Comparison of ENCODE assay signal across 33 cellular contexts in the genomic region with DNA sequence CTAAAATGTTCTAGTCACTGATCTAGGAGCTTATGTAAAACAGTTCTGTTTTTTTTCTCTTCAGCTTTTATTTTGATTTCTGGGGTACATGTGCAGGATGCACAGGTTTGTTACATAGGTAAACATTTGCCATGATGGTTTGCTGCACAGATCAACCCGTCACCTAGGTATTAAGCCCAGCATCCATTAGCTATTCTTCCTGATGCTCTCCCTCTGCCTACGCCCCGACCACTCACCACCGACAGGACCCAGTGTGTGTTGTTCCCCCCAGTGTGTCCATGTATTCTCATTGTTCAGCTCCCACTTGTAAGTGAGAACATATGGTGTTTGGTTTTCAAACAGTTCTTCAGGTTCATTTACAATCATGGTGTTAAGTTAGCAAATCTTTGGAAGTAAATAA.
"Had no signal": no experiment of that assay in that cellular context is flagged by ENCODE, and none has a peak within 500 bp of the region (broad histone marks: within the 10 kb centered on the region; RNA-seq: fewer than 3 reads in every experiment).

No MANE protein-coding gene starts in this region.

- FAIRE-seq: colon, endothelial cell of umbilical vein had no signal

- H3K4me3 ChIP-seq: adrenal gland, body of pancreas, esophagus squamous epithelium, gastroesophageal sphincter, heart right ventricle, hepatocyte had no signal

- H3K79me2 ChIP-seq: hepatocyte had no signal

- H3K27me3 ChIP-seq: adrenal gland, body of pancreas, esophagus squamous epithelium, gastroesophageal sphincter, heart right ventricle, hepatocyte had no signal

- H3K4me3 Mint-ChIP-seq: activated B cell treated with CpG ODN at 0.5 μM for 24 hours; activated CD8-positive, alpha-beta T cell treated with anti-CD3 and anti-CD28 coated beads for 36 hours; activated naive CD4-positive, alpha-beta T cell treated with anti-CD3 and anti-CD28 coated beads, Interleukin-2, amount 50 U/mL, for 24 hours; activated naive CD8-positive, alpha-beta T cell treated with anti-CD3 and anti-CD28 coated beads for 36 hours; activated naive CD8-positive, alpha-beta T cell treated with anti-CD3 and anti-CD28 coated beads, Interleukin-2, amount 50 U/mL, for 24 hours; activated T-cell treated with anti-CD3 and anti-CD28 coated beads, Interleukin-2, amount 50 U/mL, for 4 hours; activated T-helper 17 cell treated with anti-CD3 and anti-CD28 coated beads, Interleukin-2, amount 50 U/mL, for 72 hours; T-helper 2 cell treated with Interferon-gamma antibody and Interleukin-4, amounts not matched to agents 5 μg/mL and 100 μg/mL, for 36 hours had no signal

- H3K4me2 ChIP-seq: hepatocyte had no signal

- H2AFZ ChIP-seq: hepatocyte had no signal

- H3K36me3 Mint-ChIP-seq: activated naive CD4-positive, alpha-beta T cell treated with anti-CD3 and anti-CD28 coated beads, Interleukin-2, amount 50 U/mL, for 24 hours; activated naive CD8-positive, alpha-beta T cell treated with anti-CD3 and anti-CD28 coated beads for 36 hours had no signal

- ATAC-seq: activated CD4-positive, CD25-positive, alpha-beta regulatory T cell treated with anti-CD3 and anti-CD28 coated beads, Interleukin-2, amount 50 U/mL, for 24 hours; activated CD8-positive, alpha-beta T cell treated with anti-CD3 and anti-CD28 coated beads for 36 hours; activated naive CD8-positive, alpha-beta T cell treated with anti-CD3 and anti-CD28 coated beads, Interleukin-2, amount 50 U/mL, for 24 hours; activated T-cell treated with anti-CD3 and anti-CD28 coated beads, Interleukin-2, amount 50 U/mL, for 4 hours; activated T-helper 17 cell treated with anti-CD3 and anti-CD28 coated beads, Interleukin-2, amount 50 U/mL, for 72 hours; body of pancreas; gastroesophageal sphincter; heart right ventricle had no signal

- DNase-seq: activated B cell treated with CpG ODN at 0.5 μM for 24 hours; activated CD4-positive, alpha-beta T cell treated with anti-CD3 and anti-CD28 coated beads for 48 hours; activated CD4-positive, alpha-beta T cell treated with anti-CD3 and anti-CD28 coated beads, Interleukin-2, amount 50 U/mL, for 1 hour; activated CD4-positive, alpha-beta T cell treated with anti-CD3 and anti-CD28 coated beads, Interleukin-2, amount 50 U/mL, for 48 hours; activated CD8-positive, alpha-beta memory T cell treated with anti-CD3 and anti-CD28 coated beads for 24 hours; activated CD8-positive, alpha-beta T cell treated with anti-CD3 and anti-CD28 coated beads for 36 hours; activated effector memory CD4-positive, alpha-beta T cell treated with Interleukin-2 at 50 U/mL for 16 hours; activated gamma-delta T cell treated with Interleukin-2 at 50 U/mL for 16 hours; activated naive CD4-positive, alpha-beta T cell treated with Interleukin-2 at 50 U/mL for 16 hours; activated naive CD8-positive, alpha-beta T cell treated with anti-CD3 and anti-CD28 coated beads for 36 hours; activated naive CD8-positive, alpha-beta T cell treated with anti-CD3 and anti-CD28 coated beads, Interleukin-2, amount 50 U/mL, for 24 hours; activated T-cell treated with anti-CD3 and anti-CD28 coated beads, Interleukin-2, amount 50 U/mL, for 4 hours; adrenal gland; amygdala; aorta; body of pancreas; caudate nucleus; cortex of kidney; effector CD8-positive, alpha-beta T cell; esophagus squamous epithelium; foreskin melanocyte; heart right ventricle; T1000; WERI-Rb-1 had no signal

- H3K4me1 Mint-ChIP-seq: activated B cell treated with CpG ODN at 0.5 μM for 24 hours; activated naive CD4-positive, alpha-beta T cell treated with anti-CD3 and anti-CD28 coated beads, Interleukin-2, amount 50 U/mL, for 24 hours; activated naive CD8-positive, alpha-beta T cell treated with anti-CD3 and anti-CD28 coated beads, Interleukin-2, amount 50 U/mL, for 24 hours; activated T-helper 17 cell treated with anti-CD3 and anti-CD28 coated beads, Interleukin-2, amount 50 U/mL, for 72 hours had no signal

- H3K4me1 ChIP-seq: adrenal gland, body of pancreas, gastroesophageal sphincter, heart right ventricle had no signal

- H3K9me3 Mint-ChIP-seq: activated B cell treated with CpG ODN at 0.5 μM for 24 hours; activated CD8-positive, alpha-beta T cell treated with anti-CD3 and anti-CD28 coated beads for 36 hours; activated naive CD4-positive, alpha-beta T cell treated with anti-CD3 and anti-CD28 coated beads, Interleukin-2, amount 50 U/mL, for 24 hours; activated naive CD8-positive, alpha-beta T cell treated with anti-CD3 and anti-CD28 coated beads for 36 hours; activated naive CD8-positive, alpha-beta T cell treated with anti-CD3 and anti-CD28 coated beads, Interleukin-2, amount 50 U/mL, for 24 hours; activated T-cell treated with anti-CD3 and anti-CD28 coated beads, Interleukin-2, amount 50 U/mL, for 4 hours; activated T-helper 17 cell treated with anti-CD3 and anti-CD28 coated beads, Interleukin-2, amount 50 U/mL, for 72 hours; T-helper 2 cell treated with Interferon-gamma antibody and Interleukin-4, amounts not matched to agents 5 μg/mL and 100 μg/mL, for 36 hours had no signal

- H3K36me3 ChIP-seq: adrenal gland, esophagus squamous epithelium, gastroesophageal sphincter, heart right ventricle, WERI-Rb-1 had no signal

- H3K27ac Mint-ChIP-seq: activated B cell treated with CpG ODN at 0.5 μM for 24 hours; activated CD8-positive, alpha-beta T cell treated with anti-CD3 and anti-CD28 coated beads for 36 hours; activated naive CD4-positive, alpha-beta T cell treated with anti-CD3 and anti-CD28 coated beads, Interleukin-2, amount 50 U/mL, for 24 hours; activated naive CD8-positive, alpha-beta T cell treated with anti-CD3 and anti-CD28 coated beads for 36 hours; activated naive CD8-positive, alpha-beta T cell treated with anti-CD3 and anti-CD28 coated beads, Interleukin-2, amount 50 U/mL, for 24 hours; activated T-helper 17 cell treated with anti-CD3 and anti-CD28 coated beads, Interleukin-2, amount 50 U/mL, for 72 hours; T-helper 2 cell treated with Interferon-gamma antibody and Interleukin-4, amounts not matched to agents 5 μg/mL and 100 μg/mL, for 36 hours had no signal

- H3K27me3 Mint-ChIP-seq: activated B cell treated with CpG ODN at 0.5 μM for 24 hours; activated CD8-positive, alpha-beta T cell treated with anti-CD3 and anti-CD28 coated beads for 36 hours; activated naive CD4-positive, alpha-beta T cell treated with anti-CD3 and anti-CD28 coated beads, Interleukin-2, amount 50 U/mL, for 24 hours; activated naive CD8-positive, alpha-beta T cell treated with anti-CD3 and anti-CD28 coated beads for 36 hours; activated naive CD8-positive, alpha-beta T cell treated with anti-CD3 and anti-CD28 coated beads, Interleukin-2, amount 50 U/mL, for 24 hours; activated T-helper 17 cell treated with anti-CD3 and anti-CD28 coated beads, Interleukin-2, amount 50 U/mL, for 72 hours had no signal

- H3K27ac ChIP-seq: adrenal gland, body of pancreas, epithelial cell of prostate, esophagus squamous epithelium, gastroesophageal sphincter, heart right ventricle, hepatocyte, WERI-Rb-1 had no signal

- H3K9me3 ChIP-seq: adrenal gland, body of pancreas, esophagus squamous epithelium, gastroesophageal sphincter, heart right ventricle had no signal
